ENCODE assay signal across 18 cellular contexts in the genomic region with DNA sequence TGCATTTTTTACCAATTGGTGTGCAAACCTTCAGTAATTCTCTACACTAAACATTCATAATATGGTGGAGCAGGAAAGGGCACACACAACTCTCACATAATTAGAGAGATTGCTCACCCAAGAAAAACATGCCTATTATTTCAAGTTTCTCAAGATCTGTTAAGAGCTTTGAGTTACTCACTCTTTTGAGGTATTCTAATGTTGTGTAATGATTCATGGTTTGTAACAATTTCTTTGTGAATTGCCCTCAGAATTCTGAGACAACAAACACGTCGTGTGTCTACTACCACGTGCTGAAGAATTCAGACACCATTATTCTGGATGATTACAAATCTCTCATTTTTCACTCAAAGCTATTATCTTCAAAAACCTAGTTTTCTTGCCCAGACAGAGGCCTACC.
DNase-seq lines count a peak whose midpoint lies in the region; ATAC-seq and TF ChIP-seq lines count a peak whose summit lies in the region.
"Had no signal": no experiment of that assay in that cellular context is flagged by ENCODE, and none has a peak within 500 bp of the region (broad histone marks: within the 10 kb centered on the region; RNA-seq: fewer than 3 reads in every experiment).

No MANE protein-coding gene starts in this region.

- TF ChIP-seq CTCF in fibroblast of villous mesenchyme (IDR thresholded peaks at IDR 0.05; ENCODE audit: insufficient read depth, low read depth, low read length): no peak
- TF ChIP-seq CTCF in GM13977 (IDR thresholded peaks at IDR 0.05; ENCODE audit: extremely low read depth, insufficient read depth, missing control alignments): no peak

- no peak for ATAC-seq in GM21447 (IDR thresholded peaks at IDR 0.05; ENCODE audit: unreplicated experiment)
- no peak for ATAC-seq in HG03108 (IDR thresholded peaks at IDR 0.05; ENCODE audit: unreplicated experiment)
- ATAC-seq: A549, T-cell had no signal

- H3K4me3 ChIP-seq in fibroblast of villous mesenchyme (ENCODE audit: low read depth, low read length): no peak overlapping the region
- H3K4me3 ChIP-seq: A549, upper lobe of left lung had no signal

- DNase-seq in A172 (ENCODE audit: low spot score) (peak; percentile 53), HCEC 1CT (peak; percentile 79), amniotic epithelial cell (ENCODE audit: low read depth) (peak; percentile 94), fibroblast of villous mesenchyme (ENCODE audit: low read depth) (peak; percentile 66), GM13977 (ENCODE audit: low spot score) (no peak), NCI-H2107 treated with DMSO at 0.1 percent for 48 hours (lab: John Stamatoyannopoulos, UW; ENCODE audit: unreplicated experiment) (no peak)
- DNase-seq: activated CD4-positive, CD25-positive, alpha-beta regulatory T cell treated with anti-CD3 and anti-CD28 coated beads, Interleukin-2, amount 50 U/mL, for 72 hours; activated T-cell treated with anti-CD3 and anti-CD28 coated beads, Interleukin-2, amount 50 U/mL, for 24 hours; anterior cingulate cortex; Kasumi-1; NCI-H2107; NK-92 treated with Interleukin-12 subunit alpha and Interleukin-12 subunit beta, amount 100 ng/mL, for 24 hours; stimulated activated CD4-positive, alpha-beta T cell treated with anti-CD3 and anti-CD28 coated beads, Interleukin-1b, Interleukin-23, amount 100 ng/mL, for 48 hours; T-cell; upper lobe of left lung had no signal

- in situ Hi-C loops in GM13977 (cut with MboI; ENCODE audit: low pct_unique_long_range_greater_than_20kb, low sequenced_read_pairs, unreplicated experiment): no loop called here

Comparison
In these comparisons a context has a peak if more than half of its experiments do, and no peak if none do; other contexts are left out.
1. DNase-seq: peak in A172 (single experiment), HCEC 1CT (single experiment), amniotic epithelial cell (single experiment) and fibroblast of villous mesenchyme (single experiment); none in GM13977 (single experiment) and NCI-H2107 treated with DMSO at 0.1 percent for 48 hours (single experiment).